ENCODE assay signal across 8 cellular contexts in the genomic region with DNA sequence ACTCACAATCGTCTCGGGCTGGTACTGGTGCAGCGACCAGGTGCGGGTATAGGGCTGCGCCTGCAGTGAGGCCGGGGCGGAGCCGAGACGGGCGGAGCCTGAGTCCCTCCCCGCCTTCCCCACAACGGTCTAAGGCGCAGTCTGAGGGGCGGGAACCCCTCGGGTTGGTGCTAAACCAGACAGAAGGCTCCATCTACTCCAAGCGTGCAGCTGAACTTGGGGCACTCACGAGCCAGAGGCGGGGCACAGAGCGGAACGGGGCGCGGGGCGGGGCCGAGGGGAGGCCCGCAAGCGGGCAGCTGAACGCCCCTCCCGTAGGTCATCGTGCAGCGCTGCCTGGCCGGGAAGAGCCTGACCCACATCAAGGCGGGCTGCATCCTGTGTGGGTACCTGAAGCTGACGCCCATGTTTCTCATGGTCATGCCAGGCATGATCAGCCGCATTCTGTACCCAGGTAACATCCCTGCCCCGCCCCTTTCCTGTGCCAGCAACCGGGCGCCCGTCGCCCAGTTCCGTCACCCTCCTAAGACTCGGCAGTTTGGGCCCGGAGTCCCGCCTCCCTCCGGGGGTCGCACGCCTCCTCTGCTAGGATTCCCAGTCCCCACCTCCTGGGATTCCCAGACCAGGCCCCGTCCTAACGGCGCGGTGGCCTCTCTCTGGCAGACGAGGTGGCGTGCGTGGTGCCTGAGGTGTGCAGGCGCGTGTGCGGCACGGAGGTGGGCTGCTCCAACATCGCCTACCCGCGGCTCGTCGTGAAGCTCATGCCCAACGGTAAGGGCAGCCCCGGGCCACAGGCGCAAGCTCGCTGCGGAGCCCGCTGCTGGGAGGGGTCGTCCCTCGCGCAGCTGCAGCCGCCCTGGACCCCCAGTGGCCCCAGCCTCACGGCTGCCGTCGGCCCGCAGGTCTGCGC. TPM values are rescaled to one million over a fixed set of nuclear protein-coding genes. Genes with fewer than 3 reads are reported as not detected.
A peak's percentile ranks its signal among the peaks of the same experiment; 100 is the strongest.
DNase-seq lines count a peak whose midpoint lies in the region; ATAC-seq and TF ChIP-seq lines count a peak whose summit lies in the region.

No MANE protein-coding gene starts in this region.

- H3K4me1 Mint-ChIP-seq in natural killer cell treated with Interleukin-12 subunit alpha and Interleukin-12 subunit beta and Interleukin-15 and Interleukin-18, amount 100 ng/mL, for 72 hours (ENCODE audit: low read depth in 2 of 2) = peaks cover 0 to 9% of the 10 kb centered on the region in 2 donors

- 3% methylated on average over 61 of the region's 77 CpGs; no CpG with 5 or more reads in 1 of the 2 donors for WGBS in testis, 2 donors

- TF ChIP-seq POLR2A in testis (IDR thresholded peaks at IDR 0.05) = no peak

- no peaks in the 10 kb centered on the region for H3K36me3 ChIP-seq in testis (ENCODE audit: low read depth, missing control alignments)

- ATAC-seq in HG02970 (IDR thresholded peaks at IDR 0.05; ENCODE audit: low FRiP score, unreplicated experiment) (peak; percentile 61), esophagus mucosa (peak; percentile 77)
- peak; percentile 81 to 84 for ATAC-seq in natural killer cell treated with Interleukin-12 subunit alpha and Interleukin-12 subunit beta and Interleukin-15 and Interleukin-18, amount 100 ng/mL, for 72 hours

- peak overlapping the region; percentile 82 for H3K4me3 Mint-ChIP-seq in natural killer cell treated with Interleukin-12 subunit alpha and Interleukin-12 subunit beta and Interleukin-15 and Interleukin-18, amount 100 ng/mL, for 72 hours

- no peak overlapping the region for H3K27ac ChIP-seq in testis

- peak overlapping the region; percentile 41 to 43 for H3K4me3 ChIP-seq in testis

- no peaks in the 10 kb centered on the region for H3K9me3 Mint-ChIP-seq in natural killer cell treated with Interleukin-12 subunit alpha and Interleukin-12 subunit beta and Interleukin-15 and Interleukin-18, amount 100 ng/mL, for 72 hours

- peaks cover 11% of the 10 kb centered on the region for H3K4me1 ChIP-seq in testis

- H3K27me3 ChIP-seq in testis = no peaks in the 10 kb centered on the region

- no peak overlapping the region for H3K27ac Mint-ChIP-seq in natural killer cell treated with Interleukin-12 subunit alpha and Interleukin-12 subunit beta and Interleukin-15 and Interleukin-18, amount 100 ng/mL, for 72 hours

- H3K9me3 ChIP-seq in testis = no peaks in the 10 kb centered on the region

- no peak for TF ChIP-seq CTCF in testis (IDR thresholded peaks at IDR 0.05)

- H3K27me3 Mint-ChIP-seq in natural killer cell treated with Interleukin-12 subunit alpha and Interleukin-12 subunit beta and Interleukin-15 and Interleukin-18, amount 100 ng/mL, for 72 hours = peaks cover 0 to 7% of the 10 kb centered on the region in 2 donors

- DNase-seq in NCI-H1417 (lab: John Stamatoyannopoulos, UW) = peak; percentile 2 to 80 (median 67)
- DNase-seq in NCI-H1417 treated with DMSO at 0.1 percent for 48 hours (lab: John Stamatoyannopoulos, UW) = no peak
- DNase-seq in NCI-H345 treated with DMSO at 0.1 percent for 48 hours (lab: John Stamatoyannopoulos, UW; ENCODE audit: unreplicated experiment) = peak; percentile 65
- peak; percentile 78 for DNase-seq in activated CD8-positive, alpha-beta memory T cell treated with anti-CD3 and anti-CD28 coated beads, Interleukin-2, amount 50 U/mL, for 48 hours
- no peak for DNase-seq in natural killer cell treated with Interleukin-12 subunit alpha and Interleukin-12 subunit beta and Interleukin-15 and Interleukin-18, amount 100 ng/mL, for 72 hours (ENCODE audit: low spot score)
- peak; percentile 37 for DNase-seq in testis

- H3K36me3 Mint-ChIP-seq in natural killer cell treated with Interleukin-12 subunit alpha and Interleukin-12 subunit beta and Interleukin-15 and Interleukin-18, amount 100 ng/mL, for 72 hours = no peaks in the 10 kb centered on the region

- intact Hi-C loops in testis (cut with DNase I; ENCODE audit: low total_unique reads) = no loop called here

RNA-seq across cellular contexts. Expression of a gene that starts 5.1 kb away (rescaled TPM):
- total RNA-seq in esophagus mucosa = 0.12 TPM
- not detected for total RNA-seq in natural killer cell treated with Interleukin-12 subunit alpha and Interleukin-12 subunit beta and Interleukin-15 and Interleukin-18, amount 100 ng/mL, for 72 hours
- total RNA-seq in testis = 1 to 10 TPM; 5.8 to 6.9 TPM
- polyA plus RNA-seq in testis (ENCODE audit: insufficient read depth, low read depth, low replicate concordance) = 18.1 TPM

RNA-seq across cellular contexts. Expression of a gene that starts 16.0 kb away (rescaled TPM):
- 4.3 TPM for total RNA-seq in esophagus mucosa
- under 1 TPM; 0.55 to 0.75 TPM for total RNA-seq in natural killer cell treated with Interleukin-12 subunit alpha and Interleukin-12 subunit beta and Interleukin-15 and Interleukin-18, amount 100 ng/mL, for 72 hours
- total RNA-seq in testis = 10 to 100 TPM; 13.6 to 28.4 TPM
- 31.7 TPM for polyA plus RNA-seq in testis (ENCODE audit: insufficient read depth, low read depth, low replicate concordance)

RNA-seq across cellular contexts. Expression of a gene that starts 20.2 kb away (rescaled TPM):
- total RNA-seq in esophagus mucosa = 29.9 TPM
- total RNA-seq in natural killer cell treated with Interleukin-12 subunit alpha and Interleukin-12 subunit beta and Interleukin-15 and Interleukin-18, amount 100 ng/mL, for 72 hours = 10 to 100 TPM; 42.1 to 48.5 TPM
- 100 to 1,000 TPM; 102 to 124 TPM for total RNA-seq in testis
- 75.8 TPM for polyA plus RNA-seq in testis (ENCODE audit: insufficient read depth, low read depth, low replicate concordance)

RNA-seq across cellular contexts. Expression of a gene that starts 28.7 kb away (rescaled TPM):
- 9.4 TPM for total RNA-seq in esophagus mucosa
- total RNA-seq in natural killer cell treated with Interleukin-12 subunit alpha and Interleukin-12 subunit beta and Interleukin-15 and Interleukin-18, amount 100 ng/mL, for 72 hours = 10 to 100 TPM; 31.6 to 36.0 TPM
- 10 to 100 TPM; 19.1 to 21.3 TPM for total RNA-seq in testis
- 11.0 TPM for polyA plus RNA-seq in testis (ENCODE audit: insufficient read depth, low read depth, low replicate concordance)

RNA-seq across cellular contexts. Expression of a gene that starts 39.7 kb away (rescaled TPM):
- not detected for total RNA-seq in esophagus mucosa
- total RNA-seq in natural killer cell treated with Interleukin-12 subunit alpha and Interleukin-12 subunit beta and Interleukin-15 and Interleukin-18, amount 100 ng/mL, for 72 hours = not detected
- 1 to 10 TPM in 1 of 2 donors, not detected in 1; 1.9 TPM for total RNA-seq in testis
- polyA plus RNA-seq in testis (ENCODE audit: insufficient read depth, low read depth, low replicate concordance) = 5.6 TPM

Comparison
In these comparisons a context has a peak if more than half of its experiments do, and no peak if none do; other contexts are left out.
1. DNase-seq: peak in NCI-H1417 (3 of 3), NCI-H345 treated with DMSO at 0.1 percent for 48 hours (single experiment), activated CD8-positive, alpha-beta memory T cell treated with anti-CD3 and anti-CD28 coated beads, Interleukin-2, amount 50 U/mL, for 48 hours (single experiment) and testis (single experiment); none in NCI-H1417 treated with DMSO at 0.1 percent for 48 hours (single experiment) and natural killer cell treated with Interleukin-12 subunit alpha and Interleukin-12 subunit beta and Interleukin-15 and Interleukin-18, amount 100 ng/mL, for 72 hours (single experiment).
2. Peak in every context shown above with its lines, with median percentiles within 50 percentile points of each other: ATAC-seq.